In genomic region chr16:56620311-56620897, GRCh38 we compare ENCODE assay signal across 21 cellular contexts. TPM values are rescaled to one million over a fixed set of nuclear protein-coding genes. Genes with fewer than 3 reads are reported as not detected.
DNase-seq lines count a peak whose midpoint lies in the region; ATAC-seq, FAIRE-seq and TF ChIP-seq lines count a peak whose summit lies in the region.
"Had no signal": no experiment of that assay in that cellular context is flagged by ENCODE, and none has a peak within 500 bp of the region (broad histone marks: within the 10 kb centered on the region; RNA-seq: fewer than 3 reads in every experiment).

No MANE protein-coding gene starts in this region.

- no peak for TF ChIP-seq POLR2A in IMR-90 (IDR thresholded peaks at IDR 0.05; ENCODE audit: low read depth, low read length)
- no peak for TF ChIP-seq POLR2A in H1 (IDR thresholded peaks at IDR 0.05; ENCODE audit: control extremely low read depth in 1 of 2, low read depth in 2 of 2, low read length in 2 of 2)

- no TSS peak for BruUV-seq in IMR-90 (replicated peaks; lab: Mats Ljungman, UMichigan)

- no peak overlapping the region for H2AK9ac ChIP-seq in IMR-90 (replicated peaks; ENCODE audit: low read depth, low read length, poor library complexity)

- no peak overlapping the region for H2AFZ ChIP-seq in IMR-90 (replicated peaks; ENCODE audit: low read length, poor library complexity)
- no peak overlapping the region for H2AFZ ChIP-seq in H1 (ENCODE audit: low read length)
- H2AFZ ChIP-seq: GM23338 had no signal

- TF ChIP-seq EP300 in H1 (IDR thresholded peaks at IDR 0.05; ENCODE audit: borderline replicate concordance in 1 of 2, low read depth in 2 of 2, low read length in 2 of 2): no peak

- H2AK5ac ChIP-seq in IMR-90 (ENCODE audit: low read depth, low read length) (peak overlapping the region; percentile 36; the same call in 1 of the 2 replicates), H1 (ENCODE audit: low read depth, low read length) (no peak overlapping the region)

- no peak overlapping the region for H3K14ac ChIP-seq in IMR-90 (replicated peaks; ENCODE audit: low read depth, low read length)
- no peak overlapping the region for H3K14ac ChIP-seq in H1 (ENCODE audit: insufficient read length)

- H3K4ac ChIP-seq in IMR-90 (ENCODE audit: low read depth, low read length): 0 out of 2 replicates have a peak overlapping the region, but pooled peaks have one; percentile 25
- H3K4ac ChIP-seq in H1 (replicated peaks; ENCODE audit: insufficient read length, low read depth, low read length): no peak overlapping the region

- H3K56ac ChIP-seq in IMR-90 (ENCODE audit: extremely low read depth, insufficient read depth, low read length) (no peak overlapping the region), H1 (replicated peaks; ENCODE audit: insufficient read length, low read depth, low read length) (no peak overlapping the region)

- H2BK20ac ChIP-seq in IMR-90 (ENCODE audit: low read depth, low read length): no peak overlapping the region
- H2BK20ac ChIP-seq in H1 (ENCODE audit: low read length): no peak overlapping the region

- no peaks in the 10 kb centered on the region for H3K27me3 ChIP-seq in IMR-90 (ENCODE audit: control insufficient read depth, insufficient read depth, low read length)
- peaks cover 49 to 88% (median 82%) of the 10 kb centered on the region in 4 experiments for H3K27me3 ChIP-seq in H1 (replicated peaks in 1 of 4; ENCODE audit: control insufficient read depth in 3 of 4, extremely low read depth in 1 of 4, insufficient read depth in 3 of 4, low read length in 3 of 4)

- no peak for TF ChIP-seq RAD21 in IMR-90 (IDR thresholded peaks at IDR 0.05; ENCODE audit: low read length)
- no peak for TF ChIP-seq RAD21 in H1 (IDR thresholded peaks at IDR 0.05 in 1 of 2, conservative IDR thresholded peaks at IDR 0.05 in 1 of 2; ENCODE audit: low read depth in 2 of 2, low read length in 2 of 2)

- H3K23ac ChIP-seq in IMR-90 (ENCODE audit: low read depth, low read length) (no peak overlapping the region), H1 (ENCODE audit: insufficient read length) (no peak overlapping the region)

- H3K36me3 ChIP-seq in HEK293 (ENCODE audit: control insufficient read depth in 2 of 2, insufficient read depth in 1 of 2, low read length in 2 of 2): no peaks in the 10 kb centered on the region
- H3K36me3 ChIP-seq in IMR-90 (ENCODE audit: control insufficient read depth, insufficient read depth, low read length): no peaks in the 10 kb centered on the region
- H3K36me3 ChIP-seq in H1 (ENCODE audit: control insufficient read depth in 2 of 4, insufficient read depth in 4 of 4, low read length in 3 of 4): no peaks in the 10 kb centered on the region
- H3K36me3 ChIP-seq: BLaER1 had no signal

- POLR2A ChIA-PET in HEK293 (lab: Yijun Ruan, JAX) (interaction anchor here (0.6 kb wide), 1 partner anchor 93 kb away, joined by 3 read pairs; no protein-coding TSS in a partner anchor), IMR-90 (lab: Charles Lee; ENCODE audit: unreplicated experiment) (no interaction called here), H1 (lab: Charles Lee; ENCODE audit: partially characterized antibody) (interaction anchor here (1.4 to 1.6 kb wide), 2 partner anchors 9 to 10 kb away, joined by 4 to 6 read pairs; no protein-coding TSS in a partner anchor)
- POLR2A ChIA-PET in activated CD4-positive, alpha-beta memory T cell treated with anti-CD3 and anti-CD28 coated beads, Interleukin-2, amount 10 ng/mL, durations not matched to agents 7 days and 5 days (lab: Charles Lee): no interaction called here

- peaks cover 46% of the 10 kb centered on the region for H3K27me3 Mint-ChIP-seq in activated CD4-positive, alpha-beta memory T cell treated with anti-CD3 and anti-CD28 coated beads, Interleukin-2, amount 10 ng/mL, durations not matched to agents 7 days and 5 days

- H3K79me2 ChIP-seq in H1 (ENCODE audit: control insufficient read depth in 1 of 2, insufficient read depth in 2 of 2, low read length in 2 of 2): no peaks in the 10 kb centered on the region

- H3K9ac ChIP-seq in IMR-90 (ENCODE audit: low read depth, low read length) (no peak overlapping the region), H1 (replicated peaks in 1 of 4; ENCODE audit: extremely low read depth in 1 of 4, low read depth in 3 of 4, low read length in 3 of 4) (no peak overlapping the region)
- H3K9ac ChIP-seq: BLaER1 had no signal

- H4K20me1 ChIP-seq in IMR-90 (ENCODE audit: insufficient read depth, low read length) (no peaks in the 10 kb centered on the region), H1 (replicated peaks in 1 of 2; ENCODE audit: control insufficient read depth in 1 of 2, insufficient read depth in 2 of 2, low read length in 2 of 2) (peaks cover 0 to 10% of the 10 kb centered on the region in 2 experiments)

- peaks cover 10% of the 10 kb centered on the region; the same call in 1 of the 2 replicates for H3K23me2 ChIP-seq in H1 (ENCODE audit: low read depth, low read length)

- in situ Hi-C loops in IMR-90 (cut with MboI; ENCODE audit: low sequenced_read_pairs): no loop called here

- no peak overlapping the region for H3K4me3 ChIP-seq in HEK293 (ENCODE audit: low read depth, low read length)
- no peak overlapping the region for H3K4me3 ChIP-seq in IMR-90 (ENCODE audit: insufficient read depth, low read depth, low read length)
- no peak overlapping the region for H3K4me3 ChIP-seq in H1 (ENCODE audit: extremely low read depth in 1 of 4, insufficient read depth in 2 of 4, low read depth in 3 of 4, low read length in 4 of 4)
- H3K4me3 ChIP-seq: A549, BLaER1, GM23338 had no signal

- H3K9me3 ChIP-seq in HEK293 (ENCODE audit: control insufficient read depth, insufficient read depth, low read depth, low read length) (no peaks in the 10 kb centered on the region), IMR-90 (ENCODE audit: control insufficient read depth, insufficient read depth, low read length) (no peaks in the 10 kb centered on the region), H1 (ENCODE audit: insufficient read depth in 2 of 2, low read depth in 1 of 2, low read length in 1 of 2) (no peaks in the 10 kb centered on the region)
- H3K9me3 ChIP-seq: A549, BLaER1 had no signal

- H3K9me3 Mint-ChIP-seq in activated CD4-positive, alpha-beta memory T cell treated with anti-CD3 and anti-CD28 coated beads, Interleukin-2, amount 10 ng/mL, durations not matched to agents 7 days and 5 days: no peaks in the 10 kb centered on the region
- H3K9me3 Mint-ChIP-seq: CD4-positive, alpha-beta memory T cell had no signal

- dilution Hi-C loops in IMR-90 (cut with HindIII; ENCODE audit: low sequenced_read_pairs, unreplicated experiment): no loop called here

- H4K8ac ChIP-seq in IMR-90 (ENCODE audit: low read depth in 2 of 2, low read length in 2 of 2) (no peak overlapping the region), H1 (ENCODE audit: extremely low read depth, insufficient read depth, low read length) (no peak overlapping the region)

- H3K4me2 ChIP-seq in IMR-90 (ENCODE audit: low read depth, low read length): no peak overlapping the region
- H3K4me2 ChIP-seq in H1 (ENCODE audit: insufficient read depth in 1 of 2, low read depth in 2 of 2, low read length in 2 of 2): no peak overlapping the region
- H3K4me2 ChIP-seq: A549, BLaER1, GM23338 had no signal

- TF ChIP-seq CTCF in HEK293 (tag by site-specific recombination; IDR thresholded peaks at IDR 0.05) (no peak), IMR-90 (conservative IDR thresholded peaks at IDR 0.05; ENCODE audit: low read depth, low read length) (no peak), H1 (IDR thresholded peaks at IDR 0.05; ENCODE audit: control extremely low read depth in 1 of 3, insufficient read depth in 1 of 3, low read depth in 1 of 3, low read length in 3 of 3) (no peak)

- intact Hi-C loops in IMR-90 (cut with micrococcal nuclease) (no loop called here), posterior vena cava (cut with DNase I) (no loop called here)

- H3K27ac ChIP-seq in HEK293 (ENCODE audit: extremely low read depth, low read depth, low read length) (no peak overlapping the region), IMR-90 (ENCODE audit: insufficient read depth, low read length) (no peak overlapping the region), H1 (ENCODE audit: low read depth, low read length) (no peak overlapping the region)
- H3K27ac ChIP-seq: A549, BLaER1 had no signal

- H2BK15ac ChIP-seq in IMR-90 (ENCODE audit: low read depth, low read length): no peak overlapping the region
- no peak overlapping the region for H2BK15ac ChIP-seq in H1 (ENCODE audit: low read length)

- CTCF ChIA-PET in HEK293 (lab: Yijun Ruan, JAX): interaction anchor here (1.2 kb wide), 1 partner anchor 9 kb away, joined by 4 read pairs; no protein-coding TSS in a partner anchor
- CTCF ChIA-PET in IMR-90 (lab: Yijun Ruan, JAX): no interaction called here
- CTCF ChIA-PET in H1 (lab: Charles Lee; ENCODE audit: partially characterized antibody): interaction anchor here (0.6 to 1.8 kb wide), 5 partner anchors 15 to 712 kb away, joined by 3 to 9 read pairs (median 4); partner anchors contain the start of gene MT1H
- CTCF ChIA-PET in activated CD4-positive, alpha-beta memory T cell treated with anti-CD3 and anti-CD28 coated beads, Interleukin-2, amount 10 ng/mL, durations not matched to agents 7 days and 5 days (lab: Charles Lee): interaction anchor here (0.7 kb wide), 2 partner anchors 101 to 161 kb away, joined by 4 to 6 read pairs; no protein-coding TSS in a partner anchor

- H4K91ac ChIP-seq in IMR-90 (ENCODE audit: insufficient read depth, low read depth, low read length) (no peak overlapping the region), H1 (replicated peaks; ENCODE audit: insufficient read length, low read length) (no peak overlapping the region)

- H3K4me3 Mint-ChIP-seq in activated CD4-positive, alpha-beta memory T cell treated with anti-CD3 and anti-CD28 coated beads, Interleukin-2, amount 10 ng/mL, durations not matched to agents 7 days and 5 days: no peak overlapping the region
- H3K4me3 Mint-ChIP-seq: CD4-positive, alpha-beta memory T cell; GM23338 had no signal

- H2BK5ac ChIP-seq in IMR-90 (ENCODE audit: low read depth, low read length, poor library complexity, severe bottlenecking) (no peak overlapping the region), H1 (ENCODE audit: low read depth, low read length) (no peak overlapping the region)

- no peak overlapping the region for H3K27ac Mint-ChIP-seq in activated CD4-positive, alpha-beta memory T cell treated with anti-CD3 and anti-CD28 coated beads, Interleukin-2, amount 10 ng/mL, durations not matched to agents 7 days and 5 days
- H3K27ac Mint-ChIP-seq: CD14-positive monocyte; CD4-positive, alpha-beta memory T cell; GM23338 had no signal

- no peak overlapping the region for H2BK120ac ChIP-seq in IMR-90 (ENCODE audit: low read depth, low read length)
- H2BK120ac ChIP-seq in H1 (replicated peaks; ENCODE audit: low read depth, low read length): no peak overlapping the region

- H3K4me1 ChIP-seq in HEK293 (ENCODE audit: control insufficient read depth, insufficient read depth, low read length) (no peaks in the 10 kb centered on the region), IMR-90 (ENCODE audit: control insufficient read depth, insufficient read depth, low read length) (peaks cover 16% of the 10 kb centered on the region), H1 (replicated peaks in 1 of 4; ENCODE audit: control insufficient read depth in 3 of 4, insufficient read depth in 4 of 4, low read length in 3 of 4) (peaks cover 0 to 23% (median 15%) of the 10 kb centered on the region in 4 experiments; a peak in 6 of 7 replicates)

- WGBS in IMR-90 (ENCODE audit: extremely low coverage in 2 of 2, insufficient read length in 1 of 2), 2 experiments: 100% methylated on average over 2 of the region's 8 CpGs; no CpG with 5 or more reads in 1 of the 2 experiments
- 68% methylated on average over 7 of the region's 8 CpGs; no CpG with 5 or more reads in 1 of the 2 experiments for WGBS in H1 (ENCODE audit: extremely low coverage in 1 of 2, insufficient coverage in 1 of 2, insufficient read length in 1 of 2, insufficient replicate concordance in 2 of 2, low coverage in 1 of 2, low lambda C conversion rate in 2 of 2, missing lambda C conversion rate in 1 of 2), 2 experiments

- no peaks in the 10 kb centered on the region for H3K36me3 Mint-ChIP-seq in activated CD4-positive, alpha-beta memory T cell treated with anti-CD3 and anti-CD28 coated beads, Interleukin-2, amount 10 ng/mL, durations not matched to agents 7 days and 5 days (ENCODE audit: low read depth)
- H3K36me3 Mint-ChIP-seq: CD4-positive, alpha-beta memory T cell had no signal

- FAIRE-seq in H1 (lab: Jason Lieb, UNC): no peak
- FAIRE-seq: A549, GM12892, GM18507 had no signal

- peaks cover 19% of the 10 kb centered on the region for H3K4me1 Mint-ChIP-seq in activated CD4-positive, alpha-beta memory T cell treated with anti-CD3 and anti-CD28 coated beads, Interleukin-2, amount 10 ng/mL, durations not matched to agents 7 days and 5 days

- no peak for DNase-seq in IMR-90
- DNase-seq in H1 (ENCODE audit: low read depth in 1 of 2, low spot score in 2 of 2): no peak
- DNase-seq in posterior vena cava (ENCODE audit: low spot score): peak; percentile 74
- DNase-seq in stimulated activated naive CD4-positive, alpha-beta T cell (lab: John Stamatoyannopoulos, UW): no peak
- no peak for DNase-seq in activated effector memory CD4-positive, alpha-beta T cell treated with anti-CD3 and anti-CD28 coated beads, Interleukin-2, amount 50 U/mL, for 16 hours
- DNase-seq in activated CD4-positive, alpha-beta memory T cell treated with anti-CD3 and anti-CD28 coated beads, Interleukin-2, amount 10 ng/mL, durations not matched to agents 7 days and 5 days: no peak
- DNase-seq: AML-193; CD4-positive, alpha-beta memory T cell; DMS153; DMS79; GDM1; H7 had no signal

- peaks cover 3 to 21% of the 10 kb centered on the region in 2 experiments; a peak in 3 of 4 replicates for H3K79me1 ChIP-seq in IMR-90 (ENCODE audit: low read depth in 1 of 2, low read length in 2 of 2)
- H3K79me1 ChIP-seq in H1 (ENCODE audit: low read depth, low read length): no peaks in the 10 kb centered on the region

- H3K18ac ChIP-seq in IMR-90 (ENCODE audit: low read depth, low read length): no peak overlapping the region
- H3K18ac ChIP-seq in H1 (ENCODE audit: extremely low read depth, low read length): no peak overlapping the region

- H3K9me1 ChIP-seq in IMR-90 (ENCODE audit: insufficient read depth, low read length): peaks cover 13% of the 10 kb centered on the region

- H4K5ac ChIP-seq in IMR-90 (ENCODE audit: low read depth, low read length) (no peak overlapping the region), H1 (ENCODE audit: insufficient read length, low read depth, low read length) (no peak overlapping the region)

- peak overlapping the region; percentile 75; the same call in 1 of the 2 replicates for H2BK12ac ChIP-seq in H1 (ENCODE audit: low read depth, low read length)

- no peak for ATAC-seq in IMR-90 (ENCODE audit: low read depth)
- ATAC-seq: A549, GM23338 had no signal

RNA-seq across cellular contexts. Expression of gene MT1E, which starts 5.2 kb away (rescaled TPM):
- total RNA-seq in IMR-90 (2012; rRNA removed) (137 and 166 TPM in 2 replicates), posterior vena cava (100 to 1,000 TPM; 240 to 379 TPM)
- polyA plus RNA-seq in IMR-90 (2012; rRNA removed) (733 and 821 TPM in 2 replicates), H1 (2011; rRNA removed) (109 and 117 TPM in 2 replicates)
- polyA plus RNA-seq in IMR-90 (2012; cell fraction: cytosol; rRNA removed): 236 and 418 TPM in 2 replicates
- 56.6 and 97.9 TPM in 2 replicates for polyA plus RNA-seq in IMR-90 (2012; cell fraction: nucleus; rRNA removed; ENCODE audit: low replicate concordance)
- 3.5 and 7.9 TPM in 2 replicates for total RNA-seq in H1 (2021; fragmentation: NEBNext Ultra II Directional; extraction: Animal tissue kit (Norgen Biotek cat#: 25700))
- polyA plus RNA-seq in H1 (2011; cell fraction: cytosol; rRNA removed): 255 TPM
- 53.0 TPM for polyA plus RNA-seq in H1 (2011; cell fraction: nucleus; rRNA removed)
- polyA plus RNA-seq in H1 (2012, experiment 1 of 2): 61.1 to 122 TPM (median 93.3 TPM) in 4 replicates
- 263 TPM for polyA plus RNA-seq in H1 (2012, experiment 2 of 2)
- 64.0 TPM for polyA plus RNA-seq in H1 (2013, experiment 1 of 2)
- 72.0 TPM for polyA plus RNA-seq in H1 (2013, experiment 2 of 2)
- 15.8 and 21.0 TPM in 2 replicates for polyA minus RNA-seq in H1 (2011; rRNA and poly(A)+ RNA removed)
- 24.5 TPM for polyA minus RNA-seq in H1 (2011; cell fraction: cytosol; rRNA and poly(A)+ RNA removed)
- polyA minus RNA-seq in H1 (2011; cell fraction: nucleus; rRNA and poly(A)+ RNA removed): 16.6 TPM
- 10 to 100 TPM; 10.4 to 12.3 TPM for total RNA-seq in activated CD4-positive, alpha-beta memory T cell treated with anti-CD3 and anti-CD28 coated beads, Interleukin-2, amount 10 ng/mL, durations not matched to agents 7 days and 5 days
- total RNA-seq: CD4-positive, alpha-beta memory T cell had no signal
- polyA plus RNA-seq: A549 had no signal

RNA-seq across cellular contexts. Expression of gene MT2A, which starts 12.0 kb away (rescaled TPM):
- total RNA-seq in IMR-90 (2012; rRNA removed) (25.5 and 55.5 TPM in 2 replicates), posterior vena cava (1,000 to 10,000 TPM in 1 of 2 donors, 100 to 1,000 TPM in 1; 643 to 1,788 TPM)
- polyA plus RNA-seq in IMR-90 (2012; rRNA removed) (588 and 621 TPM in 2 replicates), H1 (2011; rRNA removed) (23.2 and 30.1 TPM in 2 replicates)
- 222 and 299 TPM in 2 replicates for polyA plus RNA-seq in IMR-90 (2012; cell fraction: cytosol; rRNA removed)
- 139 and 191 TPM in 2 replicates for polyA plus RNA-seq in IMR-90 (2012; cell fraction: nucleus; rRNA removed; ENCODE audit: low replicate concordance)
- total RNA-seq in H1 (2021; fragmentation: NEBNext Ultra II Directional; extraction: Animal tissue kit (Norgen Biotek cat#: 25700)): 9.2 and 9.5 TPM in 2 replicates
- polyA plus RNA-seq in H1 (2011; cell fraction: cytosol; rRNA removed): 12.8 TPM
- 21.1 TPM for polyA plus RNA-seq in H1 (2011; cell fraction: nucleus; rRNA removed)
- 92.5 to 136 TPM (median 103 TPM) in 4 replicates for polyA plus RNA-seq in H1 (2012, experiment 1 of 2)
- 50.9 TPM for polyA plus RNA-seq in H1 (2012, experiment 2 of 2)
- polyA plus RNA-seq in H1 (2013, experiment 1 of 2): 278 TPM
- polyA plus RNA-seq in H1 (2013, experiment 2 of 2): 279 TPM
- 3.3 and 4.2 TPM in 2 replicates for polyA minus RNA-seq in H1 (2011; rRNA and poly(A)+ RNA removed)
- polyA minus RNA-seq in H1 (2011; cell fraction: cytosol; rRNA and poly(A)+ RNA removed): 24.2 TPM
- polyA minus RNA-seq in H1 (2011; cell fraction: nucleus; rRNA and poly(A)+ RNA removed): 5.4 TPM
- total RNA-seq in activated CD4-positive, alpha-beta memory T cell treated with anti-CD3 and anti-CD28 coated beads, Interleukin-2, amount 10 ng/mL, durations not matched to agents 7 days and 5 days: 10 to 100 TPM; 47.9 to 51.4 TPM

RNA-seq across cellular contexts. Expression of gene MT1M, which starts 12.1 kb away (rescaled TPM):
- not detected in 2 replicates for total RNA-seq in IMR-90 (2012; rRNA removed)
- polyA plus RNA-seq in IMR-90 (2012; rRNA removed): 0.10 TPM in 1 of 2 replicates, not detected in the other
- polyA plus RNA-seq in IMR-90 (2012; cell fraction: cytosol; rRNA removed): not detected in 2 replicates
- not detected in 2 replicates for polyA plus RNA-seq in IMR-90 (2012; cell fraction: nucleus; rRNA removed; ENCODE audit: low replicate concordance)
- total RNA-seq in H1 (2021; fragmentation: NEBNext Ultra II Directional; extraction: Animal tissue kit (Norgen Biotek cat#: 25700)): not detected in 2 replicates
- polyA plus RNA-seq in H1 (2011; rRNA removed): 1.7 and 2.1 TPM in 2 replicates
- 1.4 TPM for polyA plus RNA-seq in H1 (2011; cell fraction: cytosol; rRNA removed)
- 2.3 TPM for polyA plus RNA-seq in H1 (2011; cell fraction: nucleus; rRNA removed)
- 2.2 to 7.4 TPM (median 3.0 TPM) in 4 replicates for polyA plus RNA-seq in H1 (2012, experiment 1 of 2)
- 3.1 TPM for polyA plus RNA-seq in H1 (2012, experiment 2 of 2)
- 7.4 TPM for polyA plus RNA-seq in H1 (2013, experiment 1 of 2)
- 7.4 TPM for polyA plus RNA-seq in H1 (2013, experiment 2 of 2)
- 0.73 and 0.93 TPM in 2 replicates for polyA minus RNA-seq in H1 (2011; rRNA and poly(A)+ RNA removed)
- not detected for polyA minus RNA-seq in H1 (2011; cell fraction: cytosol; rRNA and poly(A)+ RNA removed)
- polyA minus RNA-seq in H1 (2011; cell fraction: nucleus; rRNA and poly(A)+ RNA removed): not detected
- 100 to 1,000 TPM in 1 of 2 donors, 10 to 100 TPM in 1; 82.2 to 146 TPM for total RNA-seq in posterior vena cava
- total RNA-seq in activated CD4-positive, alpha-beta memory T cell treated with anti-CD3 and anti-CD28 coated beads, Interleukin-2, amount 10 ng/mL, durations not matched to agents 7 days and 5 days: not detected
- total RNA-seq: CD4-positive, alpha-beta memory T cell; HT-29 had no signal
- polyA plus RNA-seq: A549; CD14-positive monocyte; CD4-positive, alpha-beta memory T cell had no signal

RNA-seq across cellular contexts. Expression of gene MT1A, which starts 18.1 kb away (rescaled TPM):
- total RNA-seq in IMR-90 (2012; rRNA removed) (1.9 TPM in 1 of 2 replicates, not detected in the other), posterior vena cava (100 to 1,000 TPM in 1 of 2 donors, 10 to 100 TPM in 1; 52.7 to 104 TPM)
- polyA plus RNA-seq in IMR-90 (2012; rRNA removed) (0.60 and 1.6 TPM in 2 replicates), H1 (2011; rRNA removed) (not detected in 2 replicates)
- polyA plus RNA-seq in IMR-90 (2012; cell fraction: cytosol; rRNA removed): 0.55 and 0.92 TPM in 2 replicates
- 0.87 TPM in 1 of 2 replicates, not detected in the other for polyA plus RNA-seq in IMR-90 (2012; cell fraction: nucleus; rRNA removed; ENCODE audit: low replicate concordance)
- not detected in 2 replicates for total RNA-seq in H1 (2021; fragmentation: NEBNext Ultra II Directional; extraction: Animal tissue kit (Norgen Biotek cat#: 25700))
- not detected for polyA plus RNA-seq in H1 (2011; cell fraction: cytosol; rRNA removed)
- polyA plus RNA-seq in H1 (2011; cell fraction: nucleus; rRNA removed): not detected
- not detected in 4 replicates for polyA plus RNA-seq in H1 (2012, experiment 1 of 2)
- polyA plus RNA-seq in H1 (2012, experiment 2 of 2): not detected
- 2.4 TPM for polyA plus RNA-seq in H1 (2013, experiment 1 of 2)
- polyA plus RNA-seq in H1 (2013, experiment 2 of 2): 1.4 TPM
- polyA minus RNA-seq in H1 (2011; rRNA and poly(A)+ RNA removed): not detected in 2 replicates
- polyA minus RNA-seq in H1 (2011; cell fraction: cytosol; rRNA and poly(A)+ RNA removed): not detected
- polyA minus RNA-seq in H1 (2011; cell fraction: nucleus; rRNA and poly(A)+ RNA removed): not detected
- not detected for total RNA-seq in activated CD4-positive, alpha-beta memory T cell treated with anti-CD3 and anti-CD28 coated beads, Interleukin-2, amount 10 ng/mL, durations not matched to agents 7 days and 5 days
- total RNA-seq: CD4-positive, alpha-beta memory T cell; Daoy; GM23338 had no signal
- polyA plus RNA-seq: CD14-positive monocyte; CD4-positive, alpha-beta memory T cell had no signal

RNA-seq across cellular contexts. Expression of gene MT3, which starts 31.1 kb away (rescaled TPM):
- total RNA-seq in IMR-90 (2012; rRNA removed) (not detected in 2 replicates), posterior vena cava (not detected)
- polyA plus RNA-seq in IMR-90 (2012; rRNA removed) (0.62 and 0.70 TPM in 2 replicates), H1 (2011; rRNA removed) (0.17 TPM in 1 of 2 replicates, not detected in the other)
- polyA plus RNA-seq in IMR-90 (2012; cell fraction: cytosol; rRNA removed): 0.79 and 1.2 TPM in 2 replicates
- polyA plus RNA-seq in IMR-90 (2012; cell fraction: nucleus; rRNA removed; ENCODE audit: low replicate concordance): 0.19 TPM in 1 of 2 replicates, not detected in the other
- not detected in 2 replicates for total RNA-seq in H1 (2021; fragmentation: NEBNext Ultra II Directional; extraction: Animal tissue kit (Norgen Biotek cat#: 25700))
- polyA plus RNA-seq in H1 (2011; cell fraction: cytosol; rRNA removed): not detected
- not detected for polyA plus RNA-seq in H1 (2011; cell fraction: nucleus; rRNA removed)
- polyA plus RNA-seq in H1 (2012, experiment 1 of 2): not detected in 4 replicates
- polyA plus RNA-seq in H1 (2012, experiment 2 of 2): not detected
- polyA plus RNA-seq in H1 (2013, experiment 1 of 2): 0.18 TPM
- polyA plus RNA-seq in H1 (2013, experiment 2 of 2): 0.17 TPM
- polyA minus RNA-seq in H1 (2011; rRNA and poly(A)+ RNA removed): 1.8 TPM in 1 of 2 replicates, not detected in the other
- polyA minus RNA-seq in H1 (2011; cell fraction: cytosol; rRNA and poly(A)+ RNA removed): not detected
- not detected for polyA minus RNA-seq in H1 (2011; cell fraction: nucleus; rRNA and poly(A)+ RNA removed)
- total RNA-seq in activated CD4-positive, alpha-beta memory T cell treated with anti-CD3 and anti-CD28 coated beads, Interleukin-2, amount 10 ng/mL, durations not matched to agents 7 days and 5 days: 1 to 10 TPM; 1.8 to 2.5 TPM
- total RNA-seq: CD4-positive, alpha-beta memory T cell; Daoy; GM23338 had no signal
- polyA plus RNA-seq: CD14-positive monocyte, GM23338 had no signal

Comparison
In these comparisons a context has a peak if more than half of its experiments do, and no peak if none do; other contexts are left out.
1. RNA of gene MT1E, which starts 5.2 kb away (total RNA-seq): 240 to 379 TPM in posterior vena cava and 137 to 166 TPM in IMR-90; 10.4 to 12.3 TPM in activated CD4-positive, alpha-beta memory T cell treated with anti-CD3 and anti-CD28 coated beads, Interleukin-2, amount 10 ng/mL, durations not matched to agents 7 days and 5 days and 3.5 to 7.9 TPM in H1; every median in the first group is over 10 times any median in the second.
2. RNA of gene MT2A, which starts 12.0 kb away (total RNA-seq): 643 to 1,788 TPM in posterior vena cava; 47.9 to 51.4 TPM in activated CD4-positive, alpha-beta memory T cell treated with anti-CD3 and anti-CD28 coated beads, Interleukin-2, amount 10 ng/mL, durations not matched to agents 7 days and 5 days, 25.5 to 55.5 TPM in IMR-90 and 9.2 to 9.5 TPM in H1; every median in the first group is over 10 times any median in the second.
3. RNA of gene MT1M, which starts 12.1 kb away (total RNA-seq): 82.2 to 146 TPM in posterior vena cava; not detected in H1, not detected in IMR-90 and not detected in activated CD4-positive, alpha-beta memory T cell treated with anti-CD3 and anti-CD28 coated beads, Interleukin-2, amount 10 ng/mL, durations not matched to agents 7 days and 5 days; every median in the first group is over 10 times any median in the second.
4. POLR2A ChIA-PET loops: an anchor here in HEK293 (0.6 kb wide) and H1 (1.4 to 1.6 kb wide); none called in IMR-90 and activated CD4-positive, alpha-beta memory T cell treated with anti-CD3 and anti-CD28 coated beads, Interleukin-2, amount 10 ng/mL, durations not matched to agents 7 days and 5 days.